Comparison of ENCODE assay signal across 8 cellular contexts in the genomic region with DNA sequence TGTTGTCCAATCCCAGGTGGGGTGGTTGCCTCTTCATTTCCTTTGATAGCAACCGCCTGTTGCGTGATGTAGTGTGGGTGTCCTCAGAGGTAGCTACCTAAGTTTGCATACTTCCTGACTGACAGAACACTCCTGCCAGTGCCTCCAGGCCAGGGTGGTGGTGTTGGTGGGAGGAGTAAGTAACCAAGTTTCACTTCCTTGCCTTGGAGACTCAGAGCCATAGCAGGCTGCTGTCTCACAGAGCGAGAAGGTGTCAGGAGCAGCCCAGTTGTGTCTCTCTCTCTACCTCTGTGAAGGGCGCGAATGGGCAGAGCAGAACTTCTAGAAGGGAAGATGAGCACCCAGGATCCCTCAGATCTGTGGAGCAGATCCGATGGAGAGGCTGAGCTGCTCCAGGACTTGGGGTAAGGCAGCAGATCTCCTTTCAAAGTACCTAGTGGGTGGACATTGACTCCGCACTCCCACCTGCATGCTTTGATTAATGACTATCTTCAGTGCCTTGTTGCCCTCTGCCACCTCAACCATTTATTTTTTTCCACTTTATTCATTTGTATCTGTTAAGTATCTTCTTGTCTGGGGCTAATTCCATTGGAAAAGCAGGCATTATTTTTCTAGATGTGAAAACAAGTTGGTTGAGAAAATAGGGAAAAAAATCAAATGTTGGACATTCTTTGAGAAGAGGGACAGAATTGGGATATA. TPM values are rescaled to one million over a fixed set of nuclear protein-coding genes. Genes with fewer than 3 reads are reported as not detected.
DNase-seq lines count a peak whose midpoint lies in the region; ATAC-seq and TF ChIP-seq lines count a peak whose summit lies in the region.

A gene with protein sequence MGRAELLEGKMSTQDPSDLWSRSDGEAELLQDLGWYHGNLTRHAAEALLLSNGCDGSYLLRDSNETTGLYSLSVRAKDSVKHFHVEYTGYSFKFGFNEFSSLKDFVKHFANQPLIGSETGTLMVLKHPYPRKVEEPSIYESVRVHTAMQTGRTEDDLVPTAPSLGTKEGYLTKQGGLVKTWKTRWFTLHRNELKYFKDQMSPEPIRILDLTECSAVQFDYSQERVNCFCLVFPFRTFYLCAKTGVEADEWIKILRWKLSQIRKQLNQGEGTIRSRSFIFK (plus strand): TSS at position 217 of the 699 bp plus-strand sequence. CDS start 87 bp downstream, at position 304.

- no peak for TF ChIP-seq CTCF in activated CD8-positive, alpha-beta T cell treated with anti-CD3 and anti-CD28 coated beads for 36 hours (IDR thresholded peaks at IDR 0.05)
- TF ChIP-seq CTCF in foreskin keratinocyte (conservative IDR thresholded peaks at IDR 0.05) (no peak), WERI-Rb-1 (IDR thresholded peaks at IDR 0.05; ENCODE audit: low read depth, low read length) (no peak)

- DNase-seq in CD8-positive, alpha-beta memory T cell, result peak; percentile 52 to 84 (median 80)
- peak; percentile 91 for DNase-seq in activated CD8-positive, alpha-beta T cell treated with anti-CD3 and anti-CD28 coated beads for 36 hours
- DNase-seq in foreskin keratinocyte, result peak; percentile 99
- peak; percentile 73 for DNase-seq in stimulated activated CD4-positive, alpha-beta T cell treated with anti-CD3 and anti-CD28 coated beads, Interleukin-2, amount 100 ng/mL, for 24 hours
- no peak for DNase-seq in COLO668 (lab: John Stamatoyannopoulos, UW; ENCODE audit: unreplicated experiment)
- no peak for DNase-seq in WERI-Rb-1

- intact Hi-C loops in activated CD8-positive, alpha-beta T cell treated with anti-CD3 and anti-CD28 coated beads for 36 hours (cut with micrococcal nuclease), result loop anchor here (2.0 to 5.0 kb wide), 2 partner anchors 36 to 132 kb away; no protein-coding TSS in a partner anchor

- POLR2A ChIA-PET in CD8-positive, alpha-beta memory T cell (lab: Charles Lee), result interaction anchor here (0.9 to 2.2 kb wide), 3 partner anchors 130 to 254 kb away, joined by 3 to 10 read pairs (median 3); a partner anchor contains a TSS
- POLR2A ChIA-PET in activated CD8-positive, alpha-beta T cell treated with anti-CD3 and anti-CD28 coated beads for 36 hours (lab: Charles Lee), result interaction anchor here (1.0 to 1.4 kb wide), 6 partner anchors 29 to 132 kb away, joined by 3 to 5 read pairs (median 4); no protein-coding TSS in a partner anchor

- peaks cover 41% of the 10 kb centered on the region for H3K4me1 ChIP-seq in CD8-positive, alpha-beta memory T cell (ENCODE audit: insufficient read depth, low read length)
- H3K4me1 ChIP-seq in foreskin keratinocyte, result peaks cover 31% of the 10 kb centered on the region

- H3K27ac Mint-ChIP-seq in CD8-positive, alpha-beta memory T cell, result peak within 1 kb of the TSS; percentile 86 to 96 (median 94)
- peak within 1 kb of the TSS; percentile 86 for H3K27ac Mint-ChIP-seq in activated CD8-positive, alpha-beta T cell treated with anti-CD3 and anti-CD28 coated beads for 36 hours

- ATAC-seq in GM21447 (IDR thresholded peaks at IDR 0.05; ENCODE audit: unreplicated experiment) (peak; percentile 94), foreskin keratinocyte (peak; percentile 73)
- peak; percentile 96 for ATAC-seq in activated CD8-positive, alpha-beta T cell treated with anti-CD3 and anti-CD28 coated beads for 36 hours

- H3K4me1 Mint-ChIP-seq in CD8-positive, alpha-beta memory T cell, result peaks cover 49 to 62% (median 59%) of the 10 kb centered on the region in 3 donors
- H3K4me1 Mint-ChIP-seq in activated CD8-positive, alpha-beta T cell treated with anti-CD3 and anti-CD28 coated beads for 36 hours (ENCODE audit: low read depth), result peaks cover 62% of the 10 kb centered on the region

- H3K9me3 Mint-ChIP-seq in CD8-positive, alpha-beta memory T cell, result no peaks in the 10 kb centered on the region
- no peaks in the 10 kb centered on the region for H3K9me3 Mint-ChIP-seq in activated CD8-positive, alpha-beta T cell treated with anti-CD3 and anti-CD28 coated beads for 36 hours

- H3K27ac ChIP-seq in CD8-positive, alpha-beta memory T cell (ENCODE audit: low read depth, low read length), result peak within 1 kb of the TSS; percentile 13
- H3K27ac ChIP-seq in KOPT-K1 (ENCODE audit: low read depth, low read length, poor library complexity, severe bottlenecking), result peak within 1 kb of the TSS; percentile 50
- H3K27ac ChIP-seq in foreskin keratinocyte, result peak within 1 kb of the TSS; percentile 95
- no peak within 1 kb of the TSS for H3K27ac ChIP-seq in WERI-Rb-1

- CTCF ChIA-PET in CD8-positive, alpha-beta memory T cell (lab: Charles Lee), result interaction anchor here (1.0 to 2.1 kb wide), 5 partner anchors 11 to 277 kb away, joined by 3 to 8 read pairs (median 3); no protein-coding TSS in a partner anchor
- CTCF ChIA-PET in activated CD8-positive, alpha-beta T cell treated with anti-CD3 and anti-CD28 coated beads for 36 hours (lab: Charles Lee), result interaction anchor here (0.7 to 1.2 kb wide), 5 partner anchors 9 to 131 kb away, joined by 3 to 9 read pairs (median 5); a partner anchor contains a TSS

- no peaks in the 10 kb centered on the region for H3K27me3 ChIP-seq in CD8-positive, alpha-beta memory T cell (ENCODE audit: insufficient read depth, low read length, poor library complexity, severe bottlenecking)
- H3K27me3 ChIP-seq in foreskin keratinocyte (no peaks in the 10 kb centered on the region), WERI-Rb-1 (ENCODE audit: insufficient read depth, low read depth, severe bottlenecking) (no peaks in the 10 kb centered on the region)

- H3K9me3 ChIP-seq in CD8-positive, alpha-beta memory T cell (ENCODE audit: low read length), result no peaks in the 10 kb centered on the region
- no peaks in the 10 kb centered on the region for H3K9me3 ChIP-seq in KOPT-K1 (ENCODE audit: insufficient read depth, low read length, poor library complexity, severe bottlenecking)
- H3K9me3 ChIP-seq in WERI-Rb-1 (ENCODE audit: severe bottlenecking), result no peaks in the 10 kb centered on the region

- H3K4me3 Mint-ChIP-seq in CD8-positive, alpha-beta memory T cell, result peak within 1 kb of the TSS; percentile 90 to 93 (median 92)
- peak within 1 kb of the TSS; percentile 75 for H3K4me3 Mint-ChIP-seq in activated CD8-positive, alpha-beta T cell treated with anti-CD3 and anti-CD28 coated beads for 36 hours

- no peaks in the 10 kb centered on the region for H3K27me3 Mint-ChIP-seq in CD8-positive, alpha-beta memory T cell
- no peaks in the 10 kb centered on the region for H3K27me3 Mint-ChIP-seq in activated CD8-positive, alpha-beta T cell treated with anti-CD3 and anti-CD28 coated beads for 36 hours

- no peaks in the 10 kb centered on the region for H3K36me3 ChIP-seq in CD8-positive, alpha-beta memory T cell (ENCODE audit: insufficient read depth, low read length)
- no peaks in the 10 kb centered on the region for H3K36me3 ChIP-seq in KOPT-K1 (ENCODE audit: insufficient read depth, low read length)
- no peaks in the 10 kb centered on the region for H3K36me3 ChIP-seq in WERI-Rb-1

- H3K4me3 ChIP-seq in CD8-positive, alpha-beta memory T cell (ENCODE audit: low read length), result peak within 1 kb of the TSS; percentile 59
- no peak within 1 kb of the TSS for H3K4me3 ChIP-seq in WERI-Rb-1 (ENCODE audit: low read depth, low read length)

- H3K36me3 Mint-ChIP-seq in CD8-positive, alpha-beta memory T cell, result peaks cover 0 to 3% (median 0%) of the 10 kb centered on the region in 3 donors
- H3K36me3 Mint-ChIP-seq in activated CD8-positive, alpha-beta T cell treated with anti-CD3 and anti-CD28 coated beads for 36 hours (ENCODE audit: low read depth), result peaks cover 1% of the 10 kb centered on the region

RNA-seq across cellular contexts. Expression of the gene that starts here (rescaled TPM):
- 10 to 100 TPM; 18.8 to 20.9 TPM for total RNA-seq in CD8-positive, alpha-beta memory T cell
- 10.3 TPM for polyA plus RNA-seq in CD8-positive, alpha-beta memory T cell
- 10 to 100 TPM; 11.7 to 12.3 TPM for total RNA-seq in activated CD8-positive, alpha-beta T cell treated with anti-CD3 and anti-CD28 coated beads for 36 hours
- 54.2 and 60.6 TPM in 2 replicates for total RNA-seq in foreskin keratinocyte
- polyA plus RNA-seq in foreskin keratinocyte, result 16.7 and 18.5 TPM in 2 replicates

Comparison
In these comparisons a context has a peak if more than half of its experiments do, and no peak if none do; other contexts are left out.
1. DNase-seq: peak in CD8-positive, alpha-beta memory T cell (5 of 5), activated CD8-positive, alpha-beta T cell treated with anti-CD3 and anti-CD28 coated beads for 36 hours (single experiment), foreskin keratinocyte (2 of 2) and stimulated activated CD4-positive, alpha-beta T cell treated with anti-CD3 and anti-CD28 coated beads, Interleukin-2, amount 100 ng/mL, for 24 hours (2 of 2); none in COLO668 (single experiment) and WERI-Rb-1 (single experiment).
2. Peak in every context shown above with its lines, with median percentiles within 50 percentile points of each other: ATAC-seq.